Comparison of ENCODE assay signal across 11 cellular contexts in genomic region chr11:118953976-118954375, GRCh38. TPM values are rescaled to one million over a fixed set of nuclear protein-coding genes. Genes with fewer than 3 reads are reported as not detected.
"Had no signal": no experiment of that assay in that cellular context is flagged by ENCODE, and none has a peak within 500 bp of the region (broad histone marks: within the 10 kb centered on the region; RNA-seq: fewer than 3 reads in every experiment).

No MANE protein-coding gene starts in this region.

RNA-seq across cellular contexts. Expression of gene UPK2, which starts 2.1 kb away (rescaled TPM):
- total RNA-seq: activated CD4-positive, alpha-beta memory T cell treated with anti-CD3 and anti-CD28 coated beads, Interleukin-2, amount 10 ng/mL, durations not matched to agents 7 days and 5 days; activated CD8-positive, alpha-beta memory T cell treated with anti-CD3 and anti-CD28 coated beads for 36 hours; cardiac septum; cerebellum; LHCN-M2; M059J; Right ventricle myocardium inferior; SJSA1; T-helper 1 cell treated with Interleukin-12 subunit alpha and Interleukin-12 subunit beta and Interleukin-4 antibody, amounts not matched to agents 30 ng/mL and 1 ng/mL, for 36 hours had no signal

RNA-seq across cellular contexts. Expression of gene FOXR1, which starts 17.6 kb away (rescaled TPM):
- total RNA-seq: activated CD4-positive, alpha-beta memory T cell treated with anti-CD3 and anti-CD28 coated beads, Interleukin-2, amount 10 ng/mL, durations not matched to agents 7 days and 5 days; activated CD4-positive, alpha-beta T cell treated with anti-CD3 and anti-CD28 coated beads for 36 hours; activated CD8-positive, alpha-beta memory T cell treated with anti-CD3 and anti-CD28 coated beads for 36 hours; activated naive CD4-positive, alpha-beta T cell treated with anti-CD3 and anti-CD28 coated beads for 36 hours; cardiac septum; cerebellum; LHCN-M2; M059J; Right ventricle myocardium inferior; SJSA1; T-helper 1 cell treated with Interleukin-12 subunit alpha and Interleukin-12 subunit beta and Interleukin-4 antibody, amounts not matched to agents 30 ng/mL and 1 ng/mL, for 36 hours had no signal
